Comparison of ENCODE assay signal across 8 cellular contexts in genomic region chr2:240143801-240144648, GRCh38. TPM values are rescaled to one million over a fixed set of nuclear protein-coding genes. Genes with fewer than 3 reads are reported as not detected.
DNase-seq lines count a peak whose midpoint lies in the region; ATAC-seq and TF ChIP-seq lines count a peak whose summit lies in the region.

No MANE protein-coding gene starts in this region.

- no peaks in the 10 kb centered on the region for H3K27me3 ChIP-seq in dorsolateral prefrontal cortex

- no peak overlapping the region for H3K4me3 Mint-ChIP-seq in HFFc6
- H3K4me3 Mint-ChIP-seq in activated CD4-positive, alpha-beta memory T cell treated with anti-CD3 and anti-CD28 coated beads, Interleukin-2, amount 10 ng/mL, durations not matched to agents 7 days and 5 days: no peak overlapping the region

- peak overlapping the region in 3 of 59 donors; percentile 1 to 56 (median 25) for H3K27ac ChIP-seq in dorsolateral prefrontal cortex

- no peak overlapping the region for H3K27ac Mint-ChIP-seq in HFFc6
- H3K27ac Mint-ChIP-seq in activated CD4-positive, alpha-beta memory T cell treated with anti-CD3 and anti-CD28 coated beads, Interleukin-2, amount 10 ng/mL, durations not matched to agents 7 days and 5 days: no peak overlapping the region

- no peak for ATAC-seq in GM18861 (IDR thresholded peaks at IDR 0.05; ENCODE audit: unreplicated experiment)

- CTCF ChIA-PET in activated CD4-positive, alpha-beta memory T cell treated with anti-CD3 and anti-CD28 coated beads, Interleukin-2, amount 10 ng/mL, durations not matched to agents 7 days and 5 days (lab: Charles Lee): interaction anchor here (0.8 to 3.2 kb wide), 8 partner anchors 15 to 131 kb away, joined by 3 to 39 read pairs (median 4); no protein-coding TSS in a partner anchor

- H3K9me3 Mint-ChIP-seq in HFFc6: peaks cover 3% of the 10 kb centered on the region; the same call in 1 of the 2 replicates
- H3K9me3 Mint-ChIP-seq in activated CD4-positive, alpha-beta memory T cell treated with anti-CD3 and anti-CD28 coated beads, Interleukin-2, amount 10 ng/mL, durations not matched to agents 7 days and 5 days: peaks cover 8% of the 10 kb centered on the region

- peak overlapping the region in 31 of 59 donors; percentile 1 to 51 (median 31) for H3K4me3 ChIP-seq in dorsolateral prefrontal cortex

- peaks cover 25% of the 10 kb centered on the region for H3K27me3 Mint-ChIP-seq in HFFc6 (ENCODE audit: insufficient read depth)
- no peaks in the 10 kb centered on the region for H3K27me3 Mint-ChIP-seq in activated CD4-positive, alpha-beta memory T cell treated with anti-CD3 and anti-CD28 coated beads, Interleukin-2, amount 10 ng/mL, durations not matched to agents 7 days and 5 days

- no peaks in the 10 kb centered on the region for H3K4me1 Mint-ChIP-seq in HFFc6 (ENCODE audit: low read depth)
- H3K4me1 Mint-ChIP-seq in activated CD4-positive, alpha-beta memory T cell treated with anti-CD3 and anti-CD28 coated beads, Interleukin-2, amount 10 ng/mL, durations not matched to agents 7 days and 5 days: no peaks in the 10 kb centered on the region

- no peaks in the 10 kb centered on the region for H3K36me3 Mint-ChIP-seq in HFFc6 (ENCODE audit: low read depth)
- no peaks in the 10 kb centered on the region for H3K36me3 Mint-ChIP-seq in activated CD4-positive, alpha-beta memory T cell treated with anti-CD3 and anti-CD28 coated beads, Interleukin-2, amount 10 ng/mL, durations not matched to agents 7 days and 5 days (ENCODE audit: low read depth)

- TF ChIP-seq CTCF in HFFc6 (IDR thresholded peaks at IDR 0.05) (peak; percentile 96), dorsolateral prefrontal cortex (IDR thresholded peaks at IDR 0.05 in 54 of 56, conservative IDR thresholded peaks at IDR 0.05 in 2 of 56; ENCODE audit: low read depth in 1 of 56, partially characterized antibody in 56 of 56) (peak; percentile 84 to 100 (median 97))

- POLR2A ChIA-PET in activated CD4-positive, alpha-beta memory T cell treated with anti-CD3 and anti-CD28 coated beads, Interleukin-2, amount 10 ng/mL, durations not matched to agents 7 days and 5 days (lab: Charles Lee): interaction anchor here (0.9 to 1.2 kb wide), 2 partner anchors 8 to 154 kb away, joined by 3 read pairs; no protein-coding TSS in a partner anchor

- intact Hi-C loops in dorsolateral prefrontal cortex (cut with DNase I): loop anchor here (1.0 to 5.0 kb wide), 4 partner anchors 83 to 1787 kb away; no protein-coding TSS in a partner anchor

- DNase-seq in D341Med (ENCODE audit: low spot score): peak; percentile 90
- DNase-seq in HFFc6: peak; percentile 23
- peak; percentile 45 for DNase-seq in NCI-H526 treated with DMSO at 0.1 percent for 48 hours (lab: John Stamatoyannopoulos, UW)
- peak; percentile 78 for DNase-seq in activated CD4-positive, alpha-beta memory T cell treated with anti-CD3 and anti-CD28 coated beads, Interleukin-2, amount 10 ng/mL, durations not matched to agents 7 days and 5 days
- DNase-seq in dorsolateral prefrontal cortex: peak; percentile 69 to 89 (median 82)
- DNase-seq in lung microvascular endothelial cell (ENCODE audit: low read depth in 2 of 2): peak; percentile 49 to 66
- DNase-seq in stimulated activated CD8-positive, alpha-beta memory T cell treated with anti-CD3 and anti-CD28 coated beads, Interleukin-15, amount 100 ng/mL, for 24 hours (ENCODE audit: low read depth): peak; percentile 85

RNA-seq across cellular contexts. Expression of gene OTOS, which starts 3.6 kb away (rescaled TPM):
- total RNA-seq in HFFc6 (2021; fragmentation: NEBNext Ultra II Directional; extraction: Animal tissue kit (Norgen Biotek cat#: 25700)): under 1 TPM in 2 of 6 experiments, not detected in 4; 0.27 to 0.43 TPM
- not detected for total RNA-seq in activated CD4-positive, alpha-beta memory T cell treated with anti-CD3 and anti-CD28 coated beads, Interleukin-2, amount 10 ng/mL, durations not matched to agents 7 days and 5 days
- total RNA-seq in dorsolateral prefrontal cortex (10 to 100 TPM in 5 of 120 experiments, 1 to 10 TPM in 112, under 1 TPM in 1, not detected in 2; 0.83 to 16.8 (median 4.5) TPM), lung microvascular endothelial cell (not detected in 2 replicates)

RNA-seq across cellular contexts. Expression of gene COPS9, which starts 7.9 kb away (rescaled TPM):
- total RNA-seq in HFFc6 (2021; fragmentation: NEBNext Ultra II Directional; extraction: Animal tissue kit (Norgen Biotek cat#: 25700)): 100 to 1,000 TPM; 147 to 239 (median 211) TPM
- 10 to 100 TPM; 95.5 to 96.2 TPM for total RNA-seq in activated CD4-positive, alpha-beta memory T cell treated with anti-CD3 and anti-CD28 coated beads, Interleukin-2, amount 10 ng/mL, durations not matched to agents 7 days and 5 days
- total RNA-seq in dorsolateral prefrontal cortex (100 to 1,000 TPM; 143 to 327 (median 229) TPM), lung microvascular endothelial cell (164 and 201 TPM in 2 replicates)

Comparison
In these comparisons a context has a peak if more than half of its experiments do, and no peak if none do; other contexts are left out.
1. DNase-seq: peak in every context shown above with its lines; median percentile 90 in D341Med; 85 in stimulated activated CD8-positive, alpha-beta memory T cell treated with anti-CD3 and anti-CD28 coated beads, Interleukin-15, amount 100 ng/mL, for 24 hours; 82 in dorsolateral prefrontal cortex; 78 in activated CD4-positive, alpha-beta memory T cell treated with anti-CD3 and anti-CD28 coated beads, Interleukin-2, amount 10 ng/mL, durations not matched to agents 7 days and 5 days; 58 in lung microvascular endothelial cell; 45 in NCI-H526 treated with DMSO at 0.1 percent for 48 hours; 23 in HFFc6.